In genomic region chr19:46355991-46356669, GRCh38 we compare ENCODE assay signal across 21 cellular contexts. TPM values are rescaled to one million over a fixed set of nuclear protein-coding genes. Genes with fewer than 3 reads are reported as not detected.
A peak's percentile ranks its signal among the peaks of the same experiment; 100 is the strongest.
DNase-seq lines count a peak whose midpoint lies in the region; ATAC-seq and TF ChIP-seq lines count a peak whose summit lies in the region.
"Had no signal": no experiment of that assay in that cellular context is flagged by ENCODE, and none has a peak within 500 bp of the region (broad histone marks: within the 10 kb centered on the region; RNA-seq: fewer than 3 reads in every experiment).

No MANE protein-coding gene starts in this region.

- intact Hi-C loops in Right ventricle myocardium inferior (cut with DNase I) = no loop called here

- H3K4me3 ChIP-seq in cardiac muscle cell = no peak overlapping the region
- H3K4me3 ChIP-seq: colonic mucosa, vagina had no signal

- peaks cover 11% of the 10 kb centered on the region for H3K4me1 ChIP-seq in cardiac muscle cell (ENCODE audit: low read depth)

- peak overlapping the region; percentile 60 for H3K27ac Mint-ChIP-seq in activated CD8-positive, alpha-beta T cell treated with anti-CD3 and anti-CD28 coated beads, Interleukin-2, amount 10 ng/mL, durations not matched to agents 7 days and 5 days
- H3K27ac Mint-ChIP-seq in immature natural killer cell = peak overlapping the region in 5 of 6 donors; percentile 40 to 90 (median 87)
- peak overlapping the region; percentile 72 for H3K27ac Mint-ChIP-seq in stimulated activated memory B cell treated with anti-CD40 and anti-IgM and Interleukin-4, amounts not matched to agents 10 μg/mL and 1 μg/mL and 100 μg/mL, for 72 hours

- no peaks in the 10 kb centered on the region for H3K9me3 ChIP-seq in cardiac muscle cell (ENCODE audit: low read depth)
- H3K9me3 ChIP-seq: colonic mucosa, vagina had no signal

- peaks cover 12% of the 10 kb centered on the region for H3K36me3 ChIP-seq in cardiac muscle cell
- H3K36me3 ChIP-seq: colonic mucosa had no signal

- no peaks in the 10 kb centered on the region for H3K27me3 ChIP-seq in cardiac muscle cell
- H3K27me3 ChIP-seq: colonic mucosa, vagina had no signal

- no peaks in the 10 kb centered on the region for H3K9me3 Mint-ChIP-seq in activated CD8-positive, alpha-beta T cell treated with anti-CD3 and anti-CD28 coated beads, Interleukin-2, amount 10 ng/mL, durations not matched to agents 7 days and 5 days (ENCODE audit: insufficient read depth)
- H3K9me3 Mint-ChIP-seq in immature natural killer cell = no peaks in the 10 kb centered on the region
- H3K9me3 Mint-ChIP-seq in stimulated activated memory B cell treated with anti-CD40 and anti-IgM and Interleukin-4, amounts not matched to agents 10 μg/mL and 1 μg/mL and 100 μg/mL, for 72 hours = no peaks in the 10 kb centered on the region
- H3K9me3 Mint-ChIP-seq: CD8-positive, alpha-beta T cell had no signal

- POLR2A ChIA-PET in activated CD8-positive, alpha-beta T cell treated with anti-CD3 and anti-CD28 coated beads, Interleukin-2, amount 10 ng/mL, durations not matched to agents 7 days and 5 days (lab: Charles Lee) = interaction anchor here (0.7 to 1.0 kb wide), 3 partner anchors 8 to 19 kb away, joined by 3 to 6 read pairs (median 3); no protein-coding TSS in a partner anchor

- peaks cover 71% of the 10 kb centered on the region for H3K36me3 Mint-ChIP-seq in activated CD8-positive, alpha-beta T cell treated with anti-CD3 and anti-CD28 coated beads, Interleukin-2, amount 10 ng/mL, durations not matched to agents 7 days and 5 days (ENCODE audit: low read depth)
- peaks cover 0 to 29% (median 8%) of the 10 kb centered on the region in 3 donors for H3K36me3 Mint-ChIP-seq in immature natural killer cell
- peaks cover 40% of the 10 kb centered on the region for H3K36me3 Mint-ChIP-seq in stimulated activated memory B cell treated with anti-CD40 and anti-IgM and Interleukin-4, amounts not matched to agents 10 μg/mL and 1 μg/mL and 100 μg/mL, for 72 hours

- H3K4me3 Mint-ChIP-seq in activated CD8-positive, alpha-beta T cell treated with anti-CD3 and anti-CD28 coated beads, Interleukin-2, amount 10 ng/mL, durations not matched to agents 7 days and 5 days = no peak overlapping the region
- H3K4me3 Mint-ChIP-seq in immature natural killer cell = peak overlapping the region in 3 of 5 donors; percentile 14 to 52 (median 46)
- H3K4me3 Mint-ChIP-seq in stimulated activated memory B cell treated with anti-CD40 and anti-IgM and Interleukin-4, amounts not matched to agents 10 μg/mL and 1 μg/mL and 100 μg/mL, for 72 hours = no peak overlapping the region
- H3K4me3 Mint-ChIP-seq: CD8-positive, alpha-beta T cell had no signal

- H3K27ac ChIP-seq in cardiac muscle cell (peak overlapping the region; percentile 58), substantia nigra (ENCODE audit: low read depth, low read length, poor library complexity, severe bottlenecking) (no peak overlapping the region)
- H3K27ac ChIP-seq: colonic mucosa, vagina, VCaP had no signal

- ATAC-seq in Right ventricle myocardium inferior = no peak
- ATAC-seq in activated CD8-positive, alpha-beta T cell treated with anti-CD3 and anti-CD28 coated beads, Interleukin-2, amount 10 ng/mL, durations not matched to agents 7 days and 5 days = no peak
- ATAC-seq in stimulated activated memory B cell treated with anti-CD40 and anti-IgM and Interleukin-4, amounts not matched to agents 10 μg/mL and 1 μg/mL and 100 μg/mL, for 72 hours = peak; percentile 31
- no peak for ATAC-seq in HG02571 (IDR thresholded peaks at IDR 0.05; ENCODE audit: unreplicated experiment)
- ATAC-seq: CD8-positive, alpha-beta T cell had no signal

- H3K27me3 Mint-ChIP-seq in activated CD8-positive, alpha-beta T cell treated with anti-CD3 and anti-CD28 coated beads, Interleukin-2, amount 10 ng/mL, durations not matched to agents 7 days and 5 days (ENCODE audit: low read depth) = no peaks in the 10 kb centered on the region
- peaks cover 0 to 1% (median 0%) of the 10 kb centered on the region in 3 donors for H3K27me3 Mint-ChIP-seq in immature natural killer cell (ENCODE audit: low read depth in 3 of 3)
- no peaks in the 10 kb centered on the region for H3K27me3 Mint-ChIP-seq in stimulated activated memory B cell treated with anti-CD40 and anti-IgM and Interleukin-4, amounts not matched to agents 10 μg/mL and 1 μg/mL and 100 μg/mL, for 72 hours

- DNase-seq in cardiac muscle cell (ENCODE audit: low read depth in 1 of 2, low spot score in 1 of 2) (no peak), Right ventricle myocardium inferior (ENCODE audit: missing footprints) (no peak), immature natural killer cell (no peak), substantia nigra (lab: John Stamatoyannopoulos, UW) (no peak), OCI-M2 (lab: John Stamatoyannopoulos, UW; ENCODE audit: unreplicated experiment) (no peak)
- DNase-seq in activated CD8-positive, alpha-beta T cell treated with anti-CD3 and anti-CD28 coated beads, Interleukin-2, amount 10 ng/mL, durations not matched to agents 7 days and 5 days = no peak
- DNase-seq: activated gamma-delta T cell treated with Interleukin-2 at 50 U/mL for 16 hours; CD8-positive, alpha-beta T cell; colonic mucosa; EL; MV-4-11; NCI-H187 treated with DMSO at 0.1 percent for 48 hours; NCI-H446 had no signal

- H3K4me1 Mint-ChIP-seq in activated CD8-positive, alpha-beta T cell treated with anti-CD3 and anti-CD28 coated beads, Interleukin-2, amount 10 ng/mL, durations not matched to agents 7 days and 5 days (ENCODE audit: low read depth) = peaks cover 50% of the 10 kb centered on the region
- peaks cover 33 to 92% of the 10 kb centered on the region in 2 donors for H3K4me1 Mint-ChIP-seq in immature natural killer cell
- H3K4me1 Mint-ChIP-seq in stimulated activated memory B cell treated with anti-CD40 and anti-IgM and Interleukin-4, amounts not matched to agents 10 μg/mL and 1 μg/mL and 100 μg/mL, for 72 hours = peaks cover 49% of the 10 kb centered on the region

- CTCF ChIA-PET in activated CD8-positive, alpha-beta T cell treated with anti-CD3 and anti-CD28 coated beads, Interleukin-2, amount 10 ng/mL, durations not matched to agents 7 days and 5 days (lab: Charles Lee) = interaction anchor here (0.7 to 0.9 kb wide), 3 partner anchors 8 to 46 kb away, joined by 3 read pairs; partner anchors contain the start of gene PPP5C

- no peak for TF ChIP-seq CTCF in cardiac muscle cell (IDR thresholded peaks at IDR 0.05; ENCODE audit: low read depth, low read length)

RNA-seq across cellular contexts. Expression of gene PPP5C, which starts 9.2 kb away (rescaled TPM):
- total RNA-seq in cardiac muscle cell = 109 and 130 TPM in 2 replicates
- 120 and 123 TPM in 2 replicates for polyA plus RNA-seq in cardiac muscle cell
- 77.3 TPM for total RNA-seq in Right ventricle myocardium inferior
- 100 to 1,000 TPM; 118 to 126 TPM for total RNA-seq in activated CD8-positive, alpha-beta T cell treated with anti-CD3 and anti-CD28 coated beads, Interleukin-2, amount 10 ng/mL, durations not matched to agents 7 days and 5 days
- 10 to 100 TPM; 25.0 to 80.9 (median 63.8) TPM for polyA plus RNA-seq in immature natural killer cell

RNA-seq across cellular contexts. Expression of gene CCDC8, which starts 57.2 kb away (rescaled TPM):
- total RNA-seq in cardiac muscle cell = 91.7 and 127 TPM in 2 replicates
- 74.0 and 92.9 TPM in 2 replicates for polyA plus RNA-seq in cardiac muscle cell
- 28.9 TPM for total RNA-seq in Right ventricle myocardium inferior
- not detected for total RNA-seq in activated CD8-positive, alpha-beta T cell treated with anti-CD3 and anti-CD28 coated beads, Interleukin-2, amount 10 ng/mL, durations not matched to agents 7 days and 5 days
- polyA plus RNA-seq in immature natural killer cell = not detected
- total RNA-seq: activated CD8-positive, alpha-beta memory T cell treated with anti-CD3 and anti-CD28 coated beads for 36 hours; CD8-positive, alpha-beta T cell; H4; mononuclear cell; T-helper 1 cell treated with Interleukin-12 subunit alpha and Interleukin-12 subunit beta and Interleukin-4 antibody, amounts not matched to agents 30 ng/mL and 1 ng/mL, for 36 hours had no signal

RNA-seq across cellular contexts. Expression of gene HIF3A, which starts 59.3 kb away (rescaled TPM):
- total RNA-seq in cardiac muscle cell (115 and 163 TPM in 2 replicates), Right ventricle myocardium inferior (73.8 TPM)
- polyA plus RNA-seq in cardiac muscle cell (122 and 170 TPM in 2 replicates), immature natural killer cell (not detected)
- not detected for total RNA-seq in activated CD8-positive, alpha-beta T cell treated with anti-CD3 and anti-CD28 coated beads, Interleukin-2, amount 10 ng/mL, durations not matched to agents 7 days and 5 days
- total RNA-seq: activated CD8-positive, alpha-beta memory T cell treated with anti-CD3 and anti-CD28 coated beads for 36 hours; CD8-positive, alpha-beta T cell; H4; mononuclear cell; T-helper 1 cell treated with Interleukin-12 subunit alpha and Interleukin-12 subunit beta and Interleukin-4 antibody, amounts not matched to agents 30 ng/mL and 1 ng/mL, for 36 hours had no signal

Comparison
In these comparisons a context has a peak if more than half of its experiments do, and no peak if none do; other contexts are left out.
1. H3K4me3 Mint-ChIP-seq: peak in immature natural killer cell (3 of 5); none in activated CD8-positive, alpha-beta T cell treated with anti-CD3 and anti-CD28 coated beads, Interleukin-2, amount 10 ng/mL, durations not matched to agents 7 days and 5 days (single experiment) and stimulated activated memory B cell treated with anti-CD40 and anti-IgM and Interleukin-4, amounts not matched to agents 10 μg/mL and 1 μg/mL and 100 μg/mL, for 72 hours (single experiment).
2. RNA of gene CCDC8, which starts 57.2 kb away (total RNA-seq): 91.7 to 127 TPM in cardiac muscle cell and 28.9 TPM in Right ventricle myocardium inferior (single experiment); not detected in activated CD8-positive, alpha-beta T cell treated with anti-CD3 and anti-CD28 coated beads, Interleukin-2, amount 10 ng/mL, durations not matched to agents 7 days and 5 days; every median in the first group is over 10 times any median in the second.
3. RNA of gene HIF3A, which starts 59.3 kb away (total RNA-seq): 115 to 163 TPM in cardiac muscle cell and 73.8 TPM in Right ventricle myocardium inferior (single experiment); not detected in activated CD8-positive, alpha-beta T cell treated with anti-CD3 and anti-CD28 coated beads, Interleukin-2, amount 10 ng/mL, durations not matched to agents 7 days and 5 days; every median in the first group is over 10 times any median in the second.
4. Peak in every context shown above with its lines, with median percentiles within 50 percentile points of each other: H3K27ac Mint-ChIP-seq.